2 cellular contexts compared by ENCODE assay signal in the genomic region with DNA sequence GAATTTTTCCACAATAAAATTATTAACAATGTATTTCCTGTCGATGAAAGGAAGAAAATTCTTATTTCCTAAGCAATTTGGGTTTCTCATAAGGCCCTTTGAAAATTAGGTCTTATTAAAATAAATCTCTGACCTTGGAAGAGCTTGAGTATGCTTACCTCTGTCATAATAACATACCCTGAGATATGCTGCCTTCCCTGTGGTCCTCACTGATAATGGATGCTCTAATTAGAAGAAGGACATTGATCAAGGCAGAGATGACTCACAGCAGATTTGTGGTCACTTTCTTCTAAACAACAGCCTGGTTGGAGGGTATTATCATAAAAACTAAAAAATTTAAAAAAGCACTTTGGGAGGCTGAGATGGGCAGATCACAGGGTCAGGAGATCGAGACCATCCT.
TF ChIP-seq lines count a peak whose summit lies in the region.

No MANE protein-coding gene starts in this region.

TF ChIP-seq in GM23338, 12 proteins besides CTCF, POLR2A, EP300 and RAD21:
- TF ChIP-seq NANOG (IDR thresholded peaks at IDR 0.05; ENCODE audit: borderline replicate concordance) (no peak), EZH2 (IDR thresholded peaks at IDR 0.05; ENCODE audit: low read depth, unreplicated experiment) (no peak), STAT1 (IDR thresholded peaks at IDR 0.05; ENCODE audit: unreplicated experiment) (no peak), POLR2AphosphoS5 (IDR thresholded peaks at IDR 0.05; ENCODE audit: low read depth) (no peak)
- TF ChIP-seq, protein P1, sequence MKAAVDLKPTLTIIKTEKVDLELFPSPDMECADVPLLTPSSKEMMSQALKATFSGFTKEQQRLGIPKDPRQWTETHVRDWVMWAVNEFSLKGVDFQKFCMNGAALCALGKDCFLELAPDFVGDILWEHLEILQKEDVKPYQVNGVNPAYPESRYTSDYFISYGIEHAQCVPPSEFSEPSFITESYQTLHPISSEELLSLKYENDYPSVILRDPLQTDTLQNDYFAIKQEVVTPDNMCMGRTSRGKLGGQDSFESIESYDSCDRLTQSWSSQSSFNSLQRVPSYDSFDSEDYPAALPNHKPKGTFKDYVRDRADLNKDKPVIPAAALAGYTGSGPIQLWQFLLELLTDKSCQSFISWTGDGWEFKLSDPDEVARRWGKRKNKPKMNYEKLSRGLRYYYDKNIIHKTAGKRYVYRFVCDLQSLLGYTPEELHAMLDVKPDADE (IDR thresholded peaks at IDR 0.05) = no peak
TF ChIP-seq in GM23338: peak in this region for 0.

TF ChIP-seq in K562, 482 proteins besides CTCF, POLR2A, EP300 and RAD21:
- TF ChIP-seq, protein P2, sequence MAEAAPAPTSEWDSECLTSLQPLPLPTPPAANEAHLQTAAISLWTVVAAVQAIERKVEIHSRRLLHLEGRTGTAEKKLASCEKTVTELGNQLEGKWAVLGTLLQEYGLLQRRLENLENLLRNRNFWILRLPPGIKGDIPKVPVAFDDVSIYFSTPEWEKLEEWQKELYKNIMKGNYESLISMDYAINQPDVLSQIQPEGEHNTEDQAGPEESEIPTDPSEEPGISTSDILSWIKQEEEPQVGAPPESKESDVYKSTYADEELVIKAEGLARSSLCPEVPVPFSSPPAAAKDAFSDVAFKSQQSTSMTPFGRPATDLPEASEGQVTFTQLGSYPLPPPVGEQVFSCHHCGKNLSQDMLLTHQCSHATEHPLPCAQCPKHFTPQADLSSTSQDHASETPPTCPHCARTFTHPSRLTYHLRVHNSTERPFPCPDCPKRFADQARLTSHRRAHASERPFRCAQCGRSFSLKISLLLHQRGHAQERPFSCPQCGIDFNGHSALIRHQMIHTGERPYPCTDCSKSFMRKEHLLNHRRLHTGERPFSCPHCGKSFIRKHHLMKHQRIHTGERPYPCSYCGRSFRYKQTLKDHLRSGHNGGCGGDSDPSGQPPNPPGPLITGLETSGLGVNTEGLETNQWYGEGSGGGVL (CRISPR knock-in tag; IDR thresholded peaks at IDR 0.05) = no peak
- TF ChIP-seq TGIF2 (CRISPR knock-in tag; IDR thresholded peaks at IDR 0.05) (no peak), GTF2F1 (IDR thresholded peaks at IDR 0.05; ENCODE audit: low read depth, low read length) (no peak), SIX5 (IDR thresholded peaks at IDR 0.05; ENCODE audit: borderline replicate concordance in 1 of 2, insufficient read depth in 1 of 2, low read depth in 1 of 2, low read length in 2 of 2) (no peak), POLR2H (tag; IDR thresholded peaks at IDR 0.05; ENCODE audit: low read depth) (no peak), ZNF311 (CRISPR knock-in tag; IDR thresholded peaks at IDR 0.05) (no peak), CBFA2T3 (IDR thresholded peaks at IDR 0.05) (0 out of 2 replicates have a peak, but pooled peaks have one; percentile 9), KDM1A (IDR thresholded peaks at IDR 0.05) (peak; percentile 36 to 55; a peak in 2 of 4 replicates), HCFC1 (IDR thresholded peaks at IDR 0.05; ENCODE audit: low read depth, low read length) (no peak), ZNF175 (CRISPR knock-in tag; IDR thresholded peaks at IDR 0.05; ENCODE audit: low read depth) (no peak), TRIM28 (IDR thresholded peaks at IDR 0.05) (no peak), ZBTB17 (CRISPR knock-in tag; IDR thresholded peaks at IDR 0.05) (no peak), ARID1B (IDR thresholded peaks at IDR 0.05) (no peak), TAF9B (IDR thresholded peaks at IDR 0.05; ENCODE audit: partially characterized antibody) (no peak), IFI16 (CRISPR knock-in tag; IDR thresholded peaks at IDR 0.05) (no peak), ZNF23 (CRISPR knock-in tag; IDR thresholded peaks at IDR 0.05) (no peak), PHF8 (IDR thresholded peaks at IDR 0.05; ENCODE audit: borderline replicate concordance, low read length) (no peak)
- TF ChIP-seq, protein P3, sequence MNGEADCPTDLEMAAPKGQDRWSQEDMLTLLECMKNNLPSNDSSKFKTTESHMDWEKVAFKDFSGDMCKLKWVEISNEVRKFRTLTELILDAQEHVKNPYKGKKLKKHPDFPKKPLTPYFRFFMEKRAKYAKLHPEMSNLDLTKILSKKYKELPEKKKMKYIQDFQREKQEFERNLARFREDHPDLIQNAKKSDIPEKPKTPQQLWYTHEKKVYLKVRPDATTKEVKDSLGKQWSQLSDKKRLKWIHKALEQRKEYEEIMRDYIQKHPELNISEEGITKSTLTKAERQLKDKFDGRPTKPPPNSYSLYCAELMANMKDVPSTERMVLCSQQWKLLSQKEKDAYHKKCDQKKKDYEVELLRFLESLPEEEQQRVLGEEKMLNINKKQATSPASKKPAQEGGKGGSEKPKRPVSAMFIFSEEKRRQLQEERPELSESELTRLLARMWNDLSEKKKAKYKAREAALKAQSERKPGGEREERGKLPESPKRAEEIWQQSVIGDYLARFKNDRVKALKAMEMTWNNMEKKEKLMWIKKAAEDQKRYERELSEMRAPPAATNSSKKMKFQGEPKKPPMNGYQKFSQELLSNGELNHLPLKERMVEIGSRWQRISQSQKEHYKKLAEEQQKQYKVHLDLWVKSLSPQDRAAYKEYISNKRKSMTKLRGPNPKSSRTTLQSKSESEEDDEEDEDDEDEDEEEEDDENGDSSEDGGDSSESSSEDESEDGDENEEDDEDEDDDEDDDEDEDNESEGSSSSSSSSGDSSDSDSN (IDR thresholded peaks at IDR 0.05; ENCODE audit: borderline replicate concordance in 1 of 2, low read depth in 2 of 2, low read length in 2 of 2) = no peak
- TF ChIP-seq, protein P4, sequence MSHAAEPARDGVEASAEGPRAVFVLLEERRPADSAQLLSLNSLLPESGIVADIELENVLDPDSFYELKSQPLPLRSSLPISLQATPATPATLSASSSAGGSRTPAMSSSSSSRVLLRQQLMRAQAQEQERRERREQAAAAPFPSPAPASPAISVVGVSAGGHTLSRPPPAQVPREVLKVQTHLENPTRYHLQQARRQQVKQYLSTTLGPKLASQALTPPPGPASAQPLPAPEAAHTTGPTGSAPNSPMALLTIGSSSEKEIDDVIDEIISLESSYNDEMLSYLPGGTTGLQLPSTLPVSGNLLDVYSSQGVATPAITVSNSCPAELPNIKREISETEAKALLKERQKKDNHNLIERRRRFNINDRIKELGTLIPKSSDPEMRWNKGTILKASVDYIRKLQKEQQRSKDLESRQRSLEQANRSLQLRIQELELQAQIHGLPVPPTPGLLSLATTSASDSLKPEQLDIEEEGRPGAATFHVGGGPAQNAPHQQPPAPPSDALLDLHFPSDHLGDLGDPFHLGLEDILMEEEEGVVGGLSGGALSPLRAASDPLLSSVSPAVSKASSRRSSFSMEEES (CRISPR knock-in tag; IDR thresholded peaks at IDR 0.05) = no peak
- TF ChIP-seq, protein P5, sequence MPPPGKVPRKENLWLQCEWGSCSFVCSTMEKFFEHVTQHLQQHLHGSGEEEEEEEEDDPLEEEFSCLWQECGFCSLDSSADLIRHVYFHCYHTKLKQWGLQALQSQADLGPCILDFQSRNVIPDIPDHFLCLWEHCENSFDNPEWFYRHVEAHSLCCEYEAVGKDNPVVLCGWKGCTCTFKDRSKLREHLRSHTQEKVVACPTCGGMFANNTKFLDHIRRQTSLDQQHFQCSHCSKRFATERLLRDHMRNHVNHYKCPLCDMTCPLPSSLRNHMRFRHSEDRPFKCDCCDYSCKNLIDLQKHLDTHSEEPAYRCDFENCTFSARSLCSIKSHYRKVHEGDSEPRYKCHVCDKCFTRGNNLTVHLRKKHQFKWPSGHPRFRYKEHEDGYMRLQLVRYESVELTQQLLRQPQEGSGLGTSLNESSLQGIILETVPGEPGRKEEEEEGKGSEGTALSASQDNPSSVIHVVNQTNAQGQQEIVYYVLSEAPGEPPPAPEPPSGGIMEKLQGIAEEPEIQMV (tag; conservative IDR thresholded peaks at IDR 0.05; ENCODE audit: low read depth) = peak; percentile 53; the same call in 1 of the 2 replicates
- TF ChIP-seq, protein P6, sequence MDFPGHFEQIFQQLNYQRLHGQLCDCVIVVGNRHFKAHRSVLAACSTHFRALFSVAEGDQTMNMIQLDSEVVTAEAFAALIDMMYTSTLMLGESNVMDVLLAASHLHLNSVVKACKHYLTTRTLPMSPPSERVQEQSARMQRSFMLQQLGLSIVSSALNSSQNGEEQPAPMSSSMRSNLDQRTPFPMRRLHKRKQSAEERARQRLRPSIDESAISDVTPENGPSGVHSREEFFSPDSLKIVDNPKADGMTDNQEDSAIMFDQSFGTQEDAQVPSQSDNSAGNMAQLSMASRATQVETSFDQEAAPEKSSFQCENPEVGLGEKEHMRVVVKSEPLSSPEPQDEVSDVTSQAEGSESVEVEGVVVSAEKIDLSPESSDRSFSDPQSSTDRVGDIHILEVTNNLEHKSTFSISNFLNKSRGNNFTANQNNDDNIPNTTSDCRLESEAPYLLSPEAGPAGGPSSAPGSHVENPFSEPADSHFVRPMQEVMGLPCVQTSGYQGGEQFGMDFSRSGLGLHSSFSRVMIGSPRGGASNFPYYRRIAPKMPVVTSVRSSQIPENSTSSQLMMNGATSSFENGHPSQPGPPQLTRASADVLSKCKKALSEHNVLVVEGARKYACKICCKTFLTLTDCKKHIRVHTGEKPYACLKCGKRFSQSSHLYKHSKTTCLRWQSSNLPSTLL (IDR thresholded peaks at IDR 0.05) = peak; percentile 73; the same call in 1 of the 2 replicates
